8 cellular contexts compared by ENCODE assay signal in genomic region chr1:8510041-8510823, GRCh38.
DNase-seq lines count a peak whose midpoint lies in the region; ATAC-seq and TF ChIP-seq lines count a peak whose summit lies in the region.

No MANE protein-coding gene starts in this region.

- H3K27me3 ChIP-seq in ectodermal cell (ENCODE audit: control insufficient read depth, insufficient read depth, low read length, poor library complexity, severe bottlenecking) = no peaks in the 10 kb centered on the region
- no peaks in the 10 kb centered on the region for H3K27me3 ChIP-seq in tibial artery

- ATAC-seq in T-helper 17 cell (peak; percentile 79), GM18505 (IDR thresholded peaks at IDR 0.05; ENCODE audit: unreplicated experiment) (no peak)

- TF ChIP-seq CTCF in nephron progenitor cell (IDR thresholded peaks at IDR 0.05) (no peak), tibial artery (IDR thresholded peaks at IDR 0.05) (no peak)

- intact Hi-C loops in tibial artery (cut with DNase I; ENCODE audit: low total_unique reads) = no loop called here

- H3K9me3 Mint-ChIP-seq in nephron progenitor cell = no peaks in the 10 kb centered on the region

- H3K27me3 Mint-ChIP-seq in T-helper 17 cell (no peaks in the 10 kb centered on the region), nephron progenitor cell (ENCODE audit: low read depth, poor library complexity) (no peaks in the 10 kb centered on the region)

- H3K27ac ChIP-seq in ectodermal cell (ENCODE audit: insufficient read depth, low read depth, low read length, poor library complexity, severe bottlenecking) (peak overlapping the region; percentile 36), tibial artery (peak overlapping the region; percentile 73 to 79)

- H3K36me3 Mint-ChIP-seq in T-helper 17 cell (ENCODE audit: low read depth) (peaks cover 12% of the 10 kb centered on the region), nephron progenitor cell (ENCODE audit: low read depth) (peaks cover 85% of the 10 kb centered on the region)

- DNase-seq in CD1c-positive myeloid dendritic cell (ENCODE audit: extremely low spot score) = peak; percentile 47
- DNase-seq in T-helper 17 cell = no peak
- DNase-seq in nephron progenitor cell = no peak
- DNase-seq in tibial artery = peak in 1 of 2 donors; percentile 63
- no peak for DNase-seq in NCI-H524 (lab: John Stamatoyannopoulos, UW)
- DNase-seq in NCI-H524 treated with DMSO at 0.1 percent for 48 hours (lab: John Stamatoyannopoulos, UW) = no peak

- WGBS in ectodermal cell, 2 experiments = 89 to 90% methylated on average over 7 to 9 of the region's 9 CpGs

- H3K4me3 Mint-ChIP-seq in T-helper 17 cell = peak overlapping the region; percentile 89
- H3K4me3 Mint-ChIP-seq in nephron progenitor cell = no peak overlapping the region

- no peaks in the 10 kb centered on the region for H3K9me3 ChIP-seq in T-helper 17 cell (ENCODE audit: control insufficient read depth, low read length, poor library complexity, severe bottlenecking)
- no peaks in the 10 kb centered on the region for H3K9me3 ChIP-seq in ectodermal cell (ENCODE audit: control insufficient read depth, low read length)
- no peaks in the 10 kb centered on the region for H3K9me3 ChIP-seq in tibial artery

- peaks cover 12% of the 10 kb centered on the region for H3K4me1 ChIP-seq in ectodermal cell (ENCODE audit: control insufficient read depth, insufficient read depth, low read length)
- peaks cover 0 to 25% (median 18%) of the 10 kb centered on the region in 4 donors for H3K4me1 ChIP-seq in tibial artery

- H3K27ac Mint-ChIP-seq in T-helper 17 cell (peak overlapping the region; percentile 94), nephron progenitor cell (peak overlapping the region; percentile 60)

- H3K36me3 ChIP-seq in ectodermal cell (ENCODE audit: control insufficient read depth, insufficient read depth, low read length) (peaks cover 5% of the 10 kb centered on the region), tibial artery (peaks cover 0 to 7% (median 0%) of the 10 kb centered on the region in 3 donors)

- no peak for TF ChIP-seq POLR2A in GM18505 (IDR thresholded peaks at IDR 0.05; ENCODE audit: borderline replicate concordance, extremely low read depth, insufficient read depth, insufficient read length)

- peaks cover 25% of the 10 kb centered on the region for H3K4me1 Mint-ChIP-seq in T-helper 17 cell
- H3K4me1 Mint-ChIP-seq in nephron progenitor cell = peaks cover 36% of the 10 kb centered on the region

- H3K4me3 ChIP-seq in ectodermal cell (ENCODE audit: insufficient read depth, low read depth, low read length) (no peak overlapping the region), tibial artery (peak overlapping the region; percentile 33 to 46)
